Comparison of ENCODE assay signal across 12 cellular contexts in the genomic region with DNA sequence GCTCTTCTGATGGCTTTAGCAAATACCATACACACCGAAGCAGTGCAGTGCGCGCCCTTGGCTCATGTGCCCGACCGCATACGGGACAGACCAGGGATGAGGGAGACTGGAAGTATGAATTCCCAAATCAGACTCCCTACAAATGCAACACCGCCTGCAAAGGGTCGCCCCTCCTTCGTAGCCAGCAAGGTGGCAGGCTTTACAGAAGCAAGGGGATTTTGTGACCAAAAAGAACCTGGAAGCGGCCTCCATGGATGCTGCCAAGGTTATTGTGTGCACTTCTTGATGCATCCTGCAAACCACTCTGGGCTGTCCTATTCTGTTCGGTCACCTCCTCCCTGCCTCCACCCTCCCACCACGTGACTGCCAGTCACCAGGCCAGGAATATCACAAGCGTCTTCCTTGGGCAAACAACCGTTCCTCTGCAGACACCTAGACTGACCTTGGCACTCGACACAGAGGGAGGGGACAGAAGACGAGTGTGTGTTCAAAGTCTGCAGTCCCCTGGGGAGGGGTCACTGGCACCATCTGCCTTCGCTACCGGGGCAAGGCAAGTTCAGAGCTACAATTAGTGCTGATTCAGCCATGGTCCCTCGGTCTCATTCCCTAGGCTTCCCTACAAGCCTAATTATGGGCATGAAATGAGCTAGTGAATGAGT.
A peak's percentile ranks its signal among the peaks of the same experiment; 100 is the strongest.
DNase-seq lines count a peak whose midpoint lies in the region; ATAC-seq and TF ChIP-seq lines count a peak whose summit lies in the region.
"Had no signal": no experiment of that assay in that cellular context is flagged by ENCODE, and none has a peak within 500 bp of the region (broad histone marks: within the 10 kb centered on the region; RNA-seq: fewer than 3 reads in every experiment).

No MANE protein-coding gene starts in this region.

- intact Hi-C loops in Caco-2 (cut with micrococcal nuclease; ENCODE audit: unreplicated experiment), result no loop called here

- peak; percentile 46 to 86 for DNase-seq in Caco-2
- peak; percentile 77 for DNase-seq in NCI-H1105 (lab: John Stamatoyannopoulos, UW)
- peak; percentile 46 for DNase-seq in SK-N-DZ (ENCODE audit: low spot score)
- no peak for DNase-seq in left lobe of liver (ENCODE audit: low spot score)
- DNase-seq in omental fat pad (ENCODE audit: low spot score), result no peak
- DNase-seq in activated gamma-delta T cell treated with Interleukin-2 at 50 U/mL for 16 hours, result no peak
- DNase-seq in dedifferentiated amniotic fluid mesenchymal stem cell (ENCODE audit: extremely low spot score), result no peak
- DNase-seq: activated CD4-positive, CD25-positive, alpha-beta regulatory T cell; effector memory CD8-positive, alpha-beta T cell; stimulated activated CD4-positive, alpha-beta T cell treated with anti-CD3 and anti-CD28 coated beads, Interleukin-15, amount 100 ng/mL, for 24 hours had no signal

- TF ChIP-seq CTCF in Caco-2 (IDR thresholded peaks at IDR 0.05; ENCODE audit: insufficient read depth in 1 of 2, low read depth in 1 of 2, low read length in 1 of 2, severe bottlenecking in 1 of 2, unreplicated experiment in 1 of 2) (no peak), omental fat pad (IDR thresholded peaks at IDR 0.05) (no peak)

- POLR2A ChIA-PET in Caco-2 (lab: Charles Lee), result no interaction called here

- peak; percentile 38 for ATAC-seq in left lobe of liver
- ATAC-seq in GM18867 (IDR thresholded peaks at IDR 0.05; ENCODE audit: unreplicated experiment), result no peak
- no peak for ATAC-seq in omental fat pad (ENCODE audit: low FRiP score)
- ATAC-seq: body of pancreas; effector memory CD8-positive, alpha-beta T cell had no signal

- no peak overlapping the region for H3K27ac Mint-ChIP-seq in Caco-2 (ENCODE audit: unreplicated experiment)
- H3K27ac Mint-ChIP-seq: effector memory CD8-positive, alpha-beta T cell had no signal

- H3K4me1 Mint-ChIP-seq in Caco-2 (ENCODE audit: low read depth, unreplicated experiment), result no peaks in the 10 kb centered on the region

- CTCF ChIA-PET in Caco-2 (lab: Charles Lee), result interaction anchor here (0.6 kb wide), 1 partner anchor 75 kb away, joined by 3 read pairs; no protein-coding TSS in a partner anchor

- peaks cover 11% of the 10 kb centered on the region for H3K9me3 Mint-ChIP-seq in Caco-2 (ENCODE audit: unreplicated experiment)

- no peak overlapping the region for H3K4me3 Mint-ChIP-seq in Caco-2 (ENCODE audit: unreplicated experiment)
- H3K4me3 Mint-ChIP-seq: effector memory CD8-positive, alpha-beta T cell had no signal

- no peaks in the 10 kb centered on the region for H3K36me3 Mint-ChIP-seq in Caco-2 (ENCODE audit: insufficient read depth, unreplicated experiment)

- H3K4me1 ChIP-seq in Caco-2, result peaks cover 10% of the 10 kb centered on the region
- H3K4me1 ChIP-seq: body of pancreas had no signal

- H3K4me3 ChIP-seq in Caco-2 (ENCODE audit: low read depth, low read length), result no peak overlapping the region
- H3K4me3 ChIP-seq: body of pancreas had no signal

- no peaks in the 10 kb centered on the region; the same call in 1 of the 2 replicates for H3K9me3 ChIP-seq in Caco-2
- H3K9me3 ChIP-seq: body of pancreas had no signal

- no peaks in the 10 kb centered on the region for H3K27me3 Mint-ChIP-seq in Caco-2 (ENCODE audit: insufficient read depth, unreplicated experiment)

- no peaks in the 10 kb centered on the region for H3K36me3 ChIP-seq in Caco-2 (ENCODE audit: control insufficient read depth, insufficient read depth, low read length)

- no TSS peak for BruUV-seq in Caco-2 (replicated peaks; lab: Mats Ljungman, UMichigan)

- H3K27me3 ChIP-seq in Caco-2 (replicated peaks; ENCODE audit: control insufficient read depth, insufficient read depth, low read length), result no peaks in the 10 kb centered on the region
- H3K27me3 ChIP-seq: body of pancreas had no signal

Comparison
In these comparisons a context has a peak if more than half of its experiments do, and no peak if none do; other contexts are left out.
1. DNase-seq: peak in Caco-2 (2 of 2), NCI-H1105 (single experiment) and SK-N-DZ (single experiment); none in left lobe of liver (single experiment), omental fat pad (single experiment), activated gamma-delta T cell treated with Interleukin-2 at 50 U/mL for 16 hours (single experiment) and dedifferentiated amniotic fluid mesenchymal stem cell (single experiment).